18 cellular contexts compared by ENCODE assay signal in the genomic region with DNA sequence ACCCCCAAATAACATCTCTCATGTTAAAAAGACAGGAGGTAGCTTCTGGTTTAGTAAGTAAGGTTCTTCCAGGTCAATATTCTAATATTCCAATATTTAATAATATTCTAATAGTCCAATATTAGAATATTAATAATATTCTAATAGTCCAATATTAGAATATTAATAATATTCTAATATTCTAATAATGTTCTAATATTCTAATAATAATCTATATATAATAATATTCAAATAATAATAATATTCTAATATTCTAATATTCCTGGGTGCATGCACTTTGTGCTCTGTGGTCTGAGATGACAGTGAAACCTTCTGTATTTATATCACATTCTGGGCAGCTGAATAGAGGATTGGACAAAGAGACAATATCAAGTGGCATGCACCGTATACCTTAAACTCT.
DNase-seq lines count a peak whose midpoint lies in the region; ATAC-seq, FAIRE-seq and TF ChIP-seq lines count a peak whose summit lies in the region.
"Had no signal": no experiment of that assay in that cellular context is flagged by ENCODE, and none has a peak within 500 bp of the region (broad histone marks: within the 10 kb centered on the region; RNA-seq: fewer than 3 reads in every experiment).

No MANE protein-coding gene starts in this region.

- peak; percentile 68 for FAIRE-seq in A204.1 (lab: Jason Lieb, UNC)
- FAIRE-seq in RCC 7860 (lab: Jason Lieb, UNC): peak; percentile 28
- FAIRE-seq in colon (lab: Jason Lieb, UNC): peak; percentile 68
- FAIRE-seq in kidney (lab: Jason Lieb, UNC): peak; percentile 82
- FAIRE-seq: GM12892 had no signal

- DNase-seq in RCC 7860 (ENCODE audit: low spot score): no peak
- DNase-seq in kidney: no peak
- DNase-seq in inferior parietal cortex (ENCODE audit: extremely low spot score): no peak
- DNase-seq: 8988T; C1 segment of cervical spinal cord; Calu3; CD4-positive, alpha-beta memory T cell; COR-L47; DMS53; DMS79 treated with DMSO at 0.1 percent for 48 hours; H9 had no signal

- H3K27ac ChIP-seq in kidney (ENCODE audit: low read depth in 2 of 2, low read length in 2 of 2): no peak overlapping the region

- H3K4me1 ChIP-seq in kidney (ENCODE audit: control insufficient read depth in 1 of 2, insufficient read depth in 1 of 2, low read depth in 1 of 2, low read length in 2 of 2): no peaks in the 10 kb centered on the region

- intact Hi-C loops in kidney (cut with DNase I): no loop called here

- H3K4me3 ChIP-seq in kidney (ENCODE audit: low read length in 2 of 2): no peak overlapping the region
- H3K4me3 ChIP-seq: GM23338 had no signal

- H3K9me3 ChIP-seq in kidney (ENCODE audit: control insufficient read depth in 1 of 2, low read length in 2 of 2): no peaks in the 10 kb centered on the region

- no peak for ATAC-seq in HG03457 (IDR thresholded peaks at IDR 0.05; ENCODE audit: unreplicated experiment)
- no peak for ATAC-seq in GM21737 (IDR thresholded peaks at IDR 0.05; ENCODE audit: unreplicated experiment)
- ATAC-seq: GM23338, HCT116 had no signal

- H3K9ac ChIP-seq in kidney (ENCODE audit: low read length in 2 of 2): no peak overlapping the region

- TF ChIP-seq CTCF in kidney (IDR thresholded peaks at IDR 0.05; ENCODE audit: borderline replicate concordance, extremely low read depth, insufficient read depth): no peak

- no peaks in the 10 kb centered on the region for H3K36me3 ChIP-seq in kidney (ENCODE audit: control insufficient read depth in 1 of 2, insufficient read depth in 2 of 2, low read length in 2 of 2)
